Comparison of ENCODE assay signal across 7 cellular contexts in genomic region chr12:47356129-47356622, GRCh38.
A peak's percentile ranks its signal among the peaks of the same experiment; 100 is the strongest.
DNase-seq lines count a peak whose midpoint lies in the region; ATAC-seq and TF ChIP-seq lines count a peak whose summit lies in the region.

No MANE protein-coding gene starts in this region.

- intact Hi-C loops in tibial artery (cut with DNase I; ENCODE audit: low total_unique reads), result no loop called here

- H3K9me3 ChIP-seq in T-helper 17 cell (ENCODE audit: control insufficient read depth, low read length, poor library complexity, severe bottlenecking) (no peaks in the 10 kb centered on the region), muscle layer of duodenum (ENCODE audit: control insufficient read depth in 1 of 2, low read length in 2 of 2) (no peaks in the 10 kb centered on the region), tibial artery (no peaks in the 10 kb centered on the region)

- H3K4me3 Mint-ChIP-seq in T-helper 17 cell, result peak overlapping the region; percentile 55

- H3K4me1 ChIP-seq in muscle layer of duodenum (ENCODE audit: control insufficient read depth in 1 of 2, insufficient read depth in 2 of 2, low read length in 2 of 2), result no peaks in the 10 kb centered on the region
- H3K4me1 ChIP-seq in tibial artery, result no peaks in the 10 kb centered on the region

- ATAC-seq in GM18909 (IDR thresholded peaks at IDR 0.05; ENCODE audit: poor library complexity, unreplicated experiment) (peak; percentile 80), HG02852 (IDR thresholded peaks at IDR 0.05; ENCODE audit: unreplicated experiment) (peak; percentile 80), T-helper 17 cell (peak; percentile 18)

- DNase-seq in T-helper 17 cell, result no peak
- DNase-seq in DMS 273 (lab: John Stamatoyannopoulos, UW; ENCODE audit: unreplicated experiment), result no peak
- DNase-seq in tibial artery, result no peak
- no peak for DNase-seq in NCI-H82 treated with DMSO at 0.1 percent for 48 hours (lab: John Stamatoyannopoulos, UW; ENCODE audit: unreplicated experiment)

- H3K27ac ChIP-seq in muscle layer of duodenum (ENCODE audit: low read length), result peak overlapping the region; percentile 69
- H3K27ac ChIP-seq in tibial artery, result no peak overlapping the region

- peaks cover 33% of the 10 kb centered on the region for H3K4me1 Mint-ChIP-seq in T-helper 17 cell

- H3K27me3 Mint-ChIP-seq in T-helper 17 cell, result no peaks in the 10 kb centered on the region

- H3K4me3 ChIP-seq in muscle layer of duodenum (ENCODE audit: low read depth in 1 of 2, low read length in 2 of 2) (no peak overlapping the region), tibial artery (no peak overlapping the region)

- peak overlapping the region; percentile 27 for H3K27ac Mint-ChIP-seq in T-helper 17 cell

- no peaks in the 10 kb centered on the region for H3K27me3 ChIP-seq in muscle layer of duodenum (ENCODE audit: low read depth, low read length)
- no peaks in the 10 kb centered on the region for H3K27me3 ChIP-seq in tibial artery

- H3K36me3 ChIP-seq in muscle layer of duodenum (ENCODE audit: control insufficient read depth in 1 of 2, insufficient read depth in 2 of 2, low read length in 2 of 2) (no peaks in the 10 kb centered on the region), tibial artery (no peaks in the 10 kb centered on the region)

- TF ChIP-seq CTCF in tibial artery (IDR thresholded peaks at IDR 0.05), result no peak

- peaks cover 9% of the 10 kb centered on the region for H3K36me3 Mint-ChIP-seq in T-helper 17 cell (ENCODE audit: low read depth)

Comparison
In these comparisons a context has a peak if more than half of its experiments do, and no peak if none do; other contexts are left out.
1. ATAC-seq: peak in every context shown above with its lines; median percentile 80 in GM18909; 80 in HG02852; 18 in T-helper 17 cell.